In the genomic region with DNA sequence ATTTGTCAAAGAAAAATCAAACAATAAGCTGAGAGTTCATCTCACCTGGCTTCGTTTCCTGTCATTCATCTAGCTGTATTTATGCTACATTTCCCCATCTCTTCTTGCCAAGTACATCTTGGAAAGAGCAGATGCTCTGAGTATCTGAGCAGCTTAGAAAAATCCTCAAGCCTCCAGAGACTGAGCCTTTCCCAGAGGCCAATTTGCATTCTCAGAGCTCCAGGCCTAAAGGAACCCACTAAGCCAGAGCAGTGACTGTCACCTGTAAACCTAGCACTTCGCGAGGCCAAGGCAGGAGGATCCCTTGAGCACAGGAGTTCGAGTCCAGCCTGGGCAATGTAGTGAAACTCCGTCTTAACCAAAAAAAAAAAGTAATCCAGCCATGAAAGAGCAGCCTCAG, we compare ENCODE assay signal across 15 cellular contexts.
"Had no signal": no experiment of that assay in that cellular context is flagged by ENCODE, and none has a peak within 500 bp of the region (broad histone marks: within the 10 kb centered on the region; RNA-seq: fewer than 3 reads in every experiment).

No MANE protein-coding gene starts in this region.

- H3K27ac Mint-ChIP-seq: activated CD4-positive, alpha-beta T cell treated with anti-CD3 and anti-CD28 coated beads, Interleukin-2, amount 10 ng/mL, durations not matched to agents 7 days and 5 days; activated naive CD8-positive, alpha-beta T cell; memory B cell; naive B cell; neural progenitor cell; progenitor cell of endocrine pancreas had no signal

- ATAC-seq: mucosa of descending colon; stimulated activated naive CD8-positive, alpha-beta T cell treated with anti-CD3 and anti-CD28 coated beads, Interleukin-15, Interleukin-2, amounts not matched to agents 100 U/mL and 50 U/mL, for 24 hours had no signal

- H3K27ac ChIP-seq: coronary artery, neural progenitor cell, skin epidermis, tibial nerve had no signal

- H3K27me3 Mint-ChIP-seq: activated CD4-positive, alpha-beta T cell treated with anti-CD3 and anti-CD28 coated beads, Interleukin-2, amount 10 ng/mL, durations not matched to agents 7 days and 5 days; activated naive CD8-positive, alpha-beta T cell; central memory CD8-positive, alpha-beta T cell had no signal

- H3K36me3 ChIP-seq: neural progenitor cell, tibial nerve had no signal

- H3K27me3 ChIP-seq: neural progenitor cell, tibial nerve had no signal

- DNase-seq: activated CD4-positive, alpha-beta T cell treated with anti-CD3 and anti-CD28 coated beads, Interleukin-2, amount 10 ng/mL, durations not matched to agents 7 days and 5 days; activated CD8-positive, alpha-beta memory T cell treated with anti-CD3 and anti-CD28 coated beads, Interleukin-2, amount 50 U/mL, for 48 hours; amniotic stem cell; erythroblast; mucosa of descending colon; naive B cell; stimulated activated naive CD8-positive, alpha-beta T cell treated with anti-CD3 and anti-CD28 coated beads, Interleukin-15, Interleukin-2, amounts not matched to agents 100 U/mL and 50 U/mL, for 24 hours had no signal

- H3K9me3 Mint-ChIP-seq: activated CD4-positive, alpha-beta T cell treated with anti-CD3 and anti-CD28 coated beads, Interleukin-2, amount 10 ng/mL, durations not matched to agents 7 days and 5 days; central memory CD8-positive, alpha-beta T cell; memory B cell; naive B cell had no signal

- H3K36me3 Mint-ChIP-seq: naive B cell had no signal

- H3K9me3 ChIP-seq: mucosa of descending colon, tibial nerve had no signal

- H3K4me3 Mint-ChIP-seq: activated CD4-positive, alpha-beta T cell treated with anti-CD3 and anti-CD28 coated beads, Interleukin-2, amount 10 ng/mL, durations not matched to agents 7 days and 5 days; activated naive CD8-positive, alpha-beta T cell; central memory CD8-positive, alpha-beta T cell; memory B cell; naive B cell; neural progenitor cell had no signal

- H3K4me3 ChIP-seq: mucosa of descending colon, neural progenitor cell, skin epidermis, tibial nerve had no signal
